ENCODE assay signal across 17 cellular contexts in genomic region chr14:95267306-95267705, GRCh38. TPM values are rescaled to one million over a fixed set of nuclear protein-coding genes. Genes with fewer than 3 reads are reported as not detected.
A peak's percentile ranks its signal among the peaks of the same experiment; 100 is the strongest.
DNase-seq lines count a peak whose midpoint lies in the region; ATAC-seq and TF ChIP-seq lines count a peak whose summit lies in the region.
"Had no signal": no experiment of that assay in that cellular context is flagged by ENCODE, and none has a peak within 500 bp of the region (broad histone marks: within the 10 kb centered on the region; RNA-seq: fewer than 3 reads in every experiment).

No MANE protein-coding gene starts in this region.

- H3K9me3 ChIP-seq in PC-9 (ENCODE audit: insufficient read depth, low read depth) (no peaks in the 10 kb centered on the region; the same call in 1 of the 2 replicates), tibial nerve (no peaks in the 10 kb centered on the region)
- H3K9me3 ChIP-seq: mucosa of descending colon had no signal

- no peaks in the 10 kb centered on the region for H3K9me3 Mint-ChIP-seq in activated T-cell treated with anti-CD3 and anti-CD28 coated beads, Interleukin-2, amount 50 U/mL, for 4 hours
- peaks cover 7% of the 10 kb centered on the region for H3K9me3 Mint-ChIP-seq in MCF 10A (ENCODE audit: unreplicated experiment)
- H3K9me3 Mint-ChIP-seq in stimulated activated naive CD8-positive, alpha-beta T cell treated with anti-CD3 and anti-CD28 coated beads, Interleukin-15, Interleukin-2, amounts not matched to agents 100 ng/mL and 50 ng/mL, for 24 hours, result no peaks in the 10 kb centered on the region

- H3K79me2 ChIP-seq in PC-9 (ENCODE audit: low read depth), result peaks cover 24% of the 10 kb centered on the region

- H4K20me1 ChIP-seq in PC-9 (ENCODE audit: insufficient read depth), result no peaks in the 10 kb centered on the region

- H3K4me1 ChIP-seq in PC-9 (replicated peaks; ENCODE audit: insufficient read depth), result peaks cover 25% of the 10 kb centered on the region
- peaks cover 0 to 18% (median 15%) of the 10 kb centered on the region in 4 donors for H3K4me1 ChIP-seq in tibial nerve

- TF ChIP-seq CTCF in PC-9 (conservative IDR thresholded peaks at IDR 0.05) (no peak), MCF 10A (IDR thresholded peaks at IDR 0.05; ENCODE audit: unreplicated experiment) (no peak), tibial nerve (IDR thresholded peaks at IDR 0.05) (no peak)

- TF ChIP-seq EP300 in tibial nerve (IDR thresholded peaks at IDR 0.05), result no peak

- POLR2A ChIA-PET in PC-9 (lab: Charles Lee; ENCODE audit: unreplicated experiment) (no interaction called here), MCF 10A (lab: Yijun Ruan, JAX) (interaction anchor here (0.7 to 3.2 kb wide), 4 partner anchors 15 to 52 kb away, joined by 3 to 26 read pairs (median 8); partner anchors contain the start of gene CLMN)

- H3K4me3 Mint-ChIP-seq in activated T-cell treated with anti-CD3 and anti-CD28 coated beads, Interleukin-2, amount 50 U/mL, for 4 hours, result no peak overlapping the region
- no peak overlapping the region for H3K4me3 Mint-ChIP-seq in MCF 10A (ENCODE audit: unreplicated experiment)
- peak overlapping the region; percentile 32 for H3K4me3 Mint-ChIP-seq in stimulated activated naive CD8-positive, alpha-beta T cell treated with anti-CD3 and anti-CD28 coated beads, Interleukin-15, Interleukin-2, amounts not matched to agents 100 ng/mL and 50 ng/mL, for 24 hours

- H3K4me2 ChIP-seq in PC-9, result no peak overlapping the region

- intact Hi-C loops in PC-9 (cut with micrococcal nuclease; ENCODE audit: unreplicated experiment), result no loop called here
- intact Hi-C loops in MCF 10A (cut with micrococcal nuclease), result no loop called here

- H3K27me3 ChIP-seq in PC-9 (ENCODE audit: insufficient read depth, low read depth) (no peaks in the 10 kb centered on the region), tibial nerve (no peaks in the 10 kb centered on the region)

- no peaks in the 10 kb centered on the region for H3K36me3 ChIP-seq in PC-9 (ENCODE audit: low read depth)
- H3K36me3 ChIP-seq in tibial nerve, result no peaks in the 10 kb centered on the region

- H2AFZ ChIP-seq in PC-9, result no peak overlapping the region

- TF ChIP-seq POLR2A in tibial nerve (IDR thresholded peaks at IDR 0.05), result no peak

- no peak overlapping the region for H3K4me3 ChIP-seq in PC-9
- no peak overlapping the region for H3K4me3 ChIP-seq in tibial nerve
- H3K4me3 ChIP-seq: mucosa of descending colon had no signal

- CTCF ChIA-PET in PC-9 (lab: Charles Lee), result no interaction called here
- CTCF ChIA-PET in MCF 10A (lab: Yijun Ruan, JAX), result no interaction called here

- no peaks in the 10 kb centered on the region for H3K9me2 ChIP-seq in PC-9 (ENCODE audit: insufficient read depth)

- 76 to 79% methylated on average over 4 of the region's 4 CpGs for WGBS in tibial nerve, 2 donors

- DNase-seq in activated T-cell treated with anti-CD3 and anti-CD28 coated beads, Interleukin-2, amount 50 U/mL, for 4 hours, result no peak
- no peak for DNase-seq in activated T-cell treated with anti-CD3 and anti-CD28 coated beads, Interleukin-2, amount 50 U/mL, for 1 hour
- DNase-seq in PC-9, result no peak
- DNase-seq in MCF 10A (ENCODE audit: unreplicated experiment), result no peak
- DNase-seq in tibial nerve (ENCODE audit: low spot score in 2 of 2), result no peak
- DNase-seq in OCI-M1 (lab: John Stamatoyannopoulos, UW), result no peak
- DNase-seq: amygdala, cerebellar nuclear complex, left cardiac atrium, mucosa of descending colon, NCI-H748 treated with DMSO at 0.1 percent for 48 hours, occipital lobe, right cardiac atrium, substantia nigra had no signal

- peaks cover 20% of the 10 kb centered on the region for H3F3A ChIP-seq in PC-9 (ENCODE audit: insufficient read depth, low read depth)

- no peaks in the 10 kb centered on the region for H3K36me3 Mint-ChIP-seq in activated T-cell treated with anti-CD3 and anti-CD28 coated beads, Interleukin-2, amount 50 U/mL, for 4 hours (ENCODE audit: insufficient read depth)
- no peaks in the 10 kb centered on the region for H3K36me3 Mint-ChIP-seq in MCF 10A (ENCODE audit: insufficient read depth, unreplicated experiment)
- no peaks in the 10 kb centered on the region for H3K36me3 Mint-ChIP-seq in stimulated activated naive CD8-positive, alpha-beta T cell treated with anti-CD3 and anti-CD28 coated beads, Interleukin-15, Interleukin-2, amounts not matched to agents 100 ng/mL and 50 ng/mL, for 24 hours (ENCODE audit: low read depth)

- H3K27me3 Mint-ChIP-seq in activated T-cell treated with anti-CD3 and anti-CD28 coated beads, Interleukin-2, amount 50 U/mL, for 4 hours (ENCODE audit: low read depth), result no peaks in the 10 kb centered on the region
- no peaks in the 10 kb centered on the region for H3K27me3 Mint-ChIP-seq in MCF 10A (ENCODE audit: insufficient read depth, unreplicated experiment)
- H3K27me3 Mint-ChIP-seq in stimulated activated naive CD8-positive, alpha-beta T cell treated with anti-CD3 and anti-CD28 coated beads, Interleukin-15, Interleukin-2, amounts not matched to agents 100 ng/mL and 50 ng/mL, for 24 hours, result peaks cover 10% of the 10 kb centered on the region

- H3K27ac Mint-ChIP-seq in MCF 10A (ENCODE audit: low read depth, unreplicated experiment), result peak overlapping the region; percentile 70
- peak overlapping the region; percentile 75 for H3K27ac Mint-ChIP-seq in stimulated activated naive CD8-positive, alpha-beta T cell treated with anti-CD3 and anti-CD28 coated beads, Interleukin-15, Interleukin-2, amounts not matched to agents 100 ng/mL and 50 ng/mL, for 24 hours

- H3K4me1 Mint-ChIP-seq in activated T-cell treated with anti-CD3 and anti-CD28 coated beads, Interleukin-2, amount 50 U/mL, for 4 hours (ENCODE audit: low read depth), result peaks cover 31% of the 10 kb centered on the region
- H3K4me1 Mint-ChIP-seq in MCF 10A (ENCODE audit: insufficient read depth, unreplicated experiment), result peaks cover 19% of the 10 kb centered on the region
- peaks cover 42% of the 10 kb centered on the region for H3K4me1 Mint-ChIP-seq in stimulated activated naive CD8-positive, alpha-beta T cell treated with anti-CD3 and anti-CD28 coated beads, Interleukin-15, Interleukin-2, amounts not matched to agents 100 ng/mL and 50 ng/mL, for 24 hours (ENCODE audit: low read depth)

- ATAC-seq in activated T-cell treated with anti-CD3 and anti-CD28 coated beads, Interleukin-2, amount 50 U/mL, for 4 hours, result peak; percentile 15 to 36
- ATAC-seq in HG02938 (IDR thresholded peaks at IDR 0.05; ENCODE audit: unreplicated experiment), result no peak
- ATAC-seq: left cardiac atrium, mucosa of descending colon, right cardiac atrium had no signal

- peak overlapping the region; percentile 98; the same call in 1 of the 2 replicates for H3K27ac ChIP-seq in PC-9
- H3K27ac ChIP-seq in tibial nerve, result no peak overlapping the region
- H3K27ac ChIP-seq: RWPE1 had no signal

- BruUV-seq in PC-9 (replicated peaks; lab: Mats Ljungman, UMichigan) (no TSS peak), MCF 10A (replicated peaks; lab: Mats Ljungman, UMichigan) (no TSS peak)

RNA-seq across cellular contexts. Expression of gene CLMN, which starts 52.4 kb away (rescaled TPM):
- total RNA-seq in activated T-cell treated with anti-CD3 and anti-CD28 coated beads, Interleukin-2, amount 50 U/mL, for 4 hours, result 1 to 10 TPM in 1 of 3 donors, under 1 TPM in 2; 0.71 to 1.3 (median 0.71) TPM
- 15.8 and 18.3 TPM in 2 replicates for total RNA-seq in PC-9 (2021)
- total RNA-seq in MCF 10A (2022), result 15.7 and 17.9 TPM in 2 replicates
- total RNA-seq in tibial nerve, result 10 to 100 TPM; 31.2 to 49.8 (median 40.9) TPM
